In genomic region chr1:25889470-25889869, GRCh38 we compare ENCODE assay signal across 2 cellular contexts.
TF ChIP-seq lines count a peak whose summit lies in the region.

No MANE protein-coding gene starts in this region.

TF ChIP-seq in IMR-90, 13 proteins besides CTCF, POLR2A, EP300 and RAD21:
- TF ChIP-seq MAZ (IDR thresholded peaks at IDR 0.05; ENCODE audit: borderline replicate concordance, low read depth, low read length): no peak
- TF ChIP-seq MXI1 (IDR thresholded peaks at IDR 0.05; ENCODE audit: borderline replicate concordance, low read depth, low read length): no peak
- TF ChIP-seq RFX5 (IDR thresholded peaks at IDR 0.05; ENCODE audit: low read depth, low read length): no peak
- TF ChIP-seq FOS (IDR thresholded peaks at IDR 0.05; ENCODE audit: low read depth, low read length): no peak
- TF ChIP-seq BHLHE40 (IDR thresholded peaks at IDR 0.05; ENCODE audit: low read depth, low read length): no peak
- no peak for TF ChIP-seq CEBPB (IDR thresholded peaks at IDR 0.05; ENCODE audit: low read depth, low read length)
- no peak for TF ChIP-seq ELK1 (IDR thresholded peaks at IDR 0.05; ENCODE audit: borderline replicate concordance, low read depth, low read length)
- no peak for TF ChIP-seq CHD1 (IDR thresholded peaks at IDR 0.05; ENCODE audit: low read depth, low read length)
- TF ChIP-seq NFE2L2 (IDR thresholded peaks at IDR 0.05; ENCODE audit: low read depth, low read length): no peak
- TF ChIP-seq SMC3 (IDR thresholded peaks at IDR 0.05; ENCODE audit: low read depth, low read length): no peak
- TF ChIP-seq MAFK (IDR thresholded peaks at IDR 0.05; ENCODE audit: low read depth, low read length): no peak
- no peak for TF ChIP-seq RCOR1 (IDR thresholded peaks at IDR 0.05; ENCODE audit: insufficient replicate concordance, low read length)
- TF ChIP-seq USF2 (IDR thresholded peaks at IDR 0.05; ENCODE audit: low read depth, low read length): no peak

TF ChIP-seq in HepG2, 621 proteins besides CTCF, POLR2A, EP300 and RAD21:
- TF ChIP-seq SMC3 (IDR thresholded peaks at IDR 0.05; ENCODE audit: low read length) (0 out of 2 replicates have a peak, but pooled peaks have one; percentile 15), HIC2 (CRISPR knock-in tag; IDR thresholded peaks at IDR 0.05; ENCODE audit: low read depth) (no peak), STAG1 (CRISPR knock-in tag; IDR thresholded peaks at IDR 0.05) (peak; percentile 34; the same call in 1 of the 2 replicates), SIX1 (CRISPR knock-in tag; IDR thresholded peaks at IDR 0.05; ENCODE audit: borderline replicate concordance) (peak; percentile 53; the same call in 1 of the 2 replicates), U2AF2 (IDR thresholded peaks at IDR 0.05; ENCODE audit: low read depth, low read length) (no peak), SIX4 (CRISPR knock-in tag; IDR thresholded peaks at IDR 0.05) (peak; percentile 62; the same call in 1 of the 2 replicates)
